6 cellular contexts compared by ENCODE assay signal in the genomic region with DNA sequence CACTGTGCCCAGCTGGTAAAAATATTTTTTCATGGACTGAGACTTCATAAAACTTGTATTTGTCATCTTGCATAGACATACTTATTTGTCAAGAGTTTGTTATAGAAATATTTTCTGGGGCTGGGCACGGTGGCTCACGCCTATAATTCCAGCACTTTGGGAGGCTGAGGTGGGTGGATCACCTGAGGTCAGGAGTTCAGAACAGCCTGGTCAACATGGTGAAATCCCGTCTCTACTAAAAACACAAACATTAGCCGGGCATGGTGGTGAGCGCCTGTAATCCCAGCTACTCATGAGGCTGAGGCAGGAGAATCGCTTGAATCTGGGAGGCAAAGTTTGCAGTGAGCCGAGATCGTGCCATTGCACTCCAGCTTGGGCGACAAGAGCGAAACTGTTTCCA. TPM values are rescaled to one million over a fixed set of nuclear protein-coding genes. Genes with fewer than 3 reads are reported as not detected.
DNase-seq lines count a peak whose midpoint lies in the region; ATAC-seq, FAIRE-seq and TF ChIP-seq lines count a peak whose summit lies in the region.
"Not testable (repeated sequence)": the region's sequence is repeated elsewhere in the genome, so short reads cannot be mapped to it uniquely, and the experiment has no call there.

No MANE protein-coding gene starts in this region.

- not testable (repeated sequence) for TF ChIP-seq POLR2A in HepG2 (IDR thresholded peaks at IDR 0.05; ENCODE audit: insufficient read depth in 1 of 2, low read depth in 2 of 2, low read length in 2 of 2); spleen (IDR thresholded peaks at IDR 0.05)

- 0 out of 2 replicates have a peak, but pooled peaks have one; percentile 34 for TF ChIP-seq RAD21 in HepG2 (CRISPR knock-in tag; IDR thresholded peaks at IDR 0.05)

- H3K4me3 Mint-ChIP-seq in CD4-positive, CD25-positive, alpha-beta regulatory T cell, result peak overlapping the region in 2 of 4 donors; percentile 21 to 52
- H3K4me3 Mint-ChIP-seq in T-helper 17 cell; activated T-helper 2 cell treated with anti-CD3 and anti-CD28 coated beads, Interferon-gamma antibody, Interleukin-2, Interleukin-4, amounts not matched to agents 10 μg/mL and 5 μg/mL and 100 μg/mL, durations not matched to agents 14 hours and 24 hours and 36 hours (ENCODE audit: low read depth); mesothelial cell of epicardium: not testable (repeated sequence)

- H3K4me3 ChIP-seq in CD4-positive, CD25-positive, alpha-beta regulatory T cell (ENCODE audit: low read depth, low read length); spleen: not testable (repeated sequence)
- H3K4me3 ChIP-seq in HepG2 (replicated peaks in 1 of 3; ENCODE audit: insufficient read depth in 1 of 3, low read depth in 2 of 3, low read length in 3 of 3), result 0 out of 6 replicates have a peak overlapping the region, but pooled peaks of 1 of the 3 experiments have one; percentile 17

- TF ChIP-seq EP300 in HepG2 (IDR thresholded peaks at IDR 0.05; ENCODE audit: low read depth in 2 of 2, low read length in 2 of 2); HepG2 (CRISPR knock-in tag; IDR thresholded peaks at IDR 0.05; ENCODE audit: borderline replicate concordance): not testable (repeated sequence)

- peaks cover 33% of the 10 kb centered on the region for H3K4me1 ChIP-seq in CD4-positive, CD25-positive, alpha-beta regulatory T cell (ENCODE audit: control insufficient read depth, insufficient read depth, low read length, poor library complexity, severe bottlenecking)
- H3K4me1 ChIP-seq in HepG2 (ENCODE audit: insufficient read depth, low read length) (peaks cover 43% of the 10 kb centered on the region), spleen (peaks cover 16 to 59% (median 41%) of the 10 kb centered on the region in 6 donors)

- H3K27me3 ChIP-seq in CD4-positive, CD25-positive, alpha-beta regulatory T cell (ENCODE audit: control insufficient read depth, insufficient read depth, low read length); HepG2 (ENCODE audit: control insufficient read depth in 1 of 2, insufficient read depth in 2 of 2, low read length in 2 of 2); spleen (replicated peaks in 1 of 7): not testable (repeated sequence)

- ATAC-seq in CD4-positive, CD25-positive, alpha-beta regulatory T cell (ENCODE audit: low read depth in 2 of 2); T-helper 17 cell: not testable (repeated sequence)
- peak; percentile 13; the same call in 2 of the 3 replicates for ATAC-seq in HepG2

- POLR2A ChIA-PET in HepG2 (lab: Yijun Ruan, JAX), result interaction anchor here (1.0 to 5.9 kb wide), 13 partner anchors 12 to 153 kb away, joined by 3 to 107 read pairs (median 9); a partner anchor contains a TSS

- not testable (repeated sequence) for H3K27me3 Mint-ChIP-seq in CD4-positive, CD25-positive, alpha-beta regulatory T cell; T-helper 17 cell; activated T-helper 2 cell treated with anti-CD3 and anti-CD28 coated beads, Interferon-gamma antibody, Interleukin-2, Interleukin-4, amounts not matched to agents 10 μg/mL and 5 μg/mL and 100 μg/mL, durations not matched to agents 14 hours and 24 hours and 36 hours (ENCODE audit: low read depth); mesothelial cell of epicardium (ENCODE audit: low read depth)

- not testable (repeated sequence) for H3K9ac ChIP-seq in HepG2 (ENCODE audit: insufficient read depth, low read depth, low read length)

- CTCF ChIA-PET in HepG2 (lab: Yijun Ruan, JAX; ENCODE audit: low intra/inter-chr PET ratio, low total read pairs), result not testable (repeated sequence)

- H3K27ac ChIP-seq in CD4-positive, CD25-positive, alpha-beta regulatory T cell (ENCODE audit: insufficient read depth, low read length, poor library complexity, severe bottlenecking); spleen: not testable (repeated sequence)
- H3K27ac ChIP-seq in HepG2 (ENCODE audit: extremely low read length, insufficient read depth, low read length), result peak overlapping the region; percentile 35

- FAIRE-seq in HepG2 (lab: Jason Lieb, UNC), result peak; percentile 62

- 5% methylated on average over 10 of the region's 10 CpGs for WGBS in HepG2 (ENCODE audit: low lambda C conversion rate)
- 95 to 98% (median 97%) methylated on average over 10 of the region's 10 CpGs for WGBS in spleen, 5 donors

- H3K27ac Mint-ChIP-seq in CD4-positive, CD25-positive, alpha-beta regulatory T cell, result peak overlapping the region in 2 of 3 donors; percentile 52 to 62
- peak overlapping the region; percentile 29 for H3K27ac Mint-ChIP-seq in T-helper 17 cell
- H3K27ac Mint-ChIP-seq in activated T-helper 2 cell treated with anti-CD3 and anti-CD28 coated beads, Interferon-gamma antibody, Interleukin-2, Interleukin-4, amounts not matched to agents 10 μg/mL and 5 μg/mL and 100 μg/mL, durations not matched to agents 14 hours and 24 hours and 36 hours, result peak overlapping the region; percentile 21
- H3K27ac Mint-ChIP-seq in mesothelial cell of epicardium, result peak overlapping the region; percentile 75

- not testable (repeated sequence) for H3K9me3 Mint-ChIP-seq in CD4-positive, CD25-positive, alpha-beta regulatory T cell; activated T-helper 2 cell treated with anti-CD3 and anti-CD28 coated beads, Interferon-gamma antibody, Interleukin-2, Interleukin-4, amounts not matched to agents 10 μg/mL and 5 μg/mL and 100 μg/mL, durations not matched to agents 14 hours and 24 hours and 36 hours; mesothelial cell of epicardium

- in situ Hi-C loops in HepG2 (cut with HindIII; ENCODE audit: extremely low pct_ligation_motif_present, low pct_unique_long_range_greater_than_20kb), result not testable (repeated sequence)

- not testable (repeated sequence) for TF ChIP-seq CTCF in HepG2 (CRISPR knock-in tag; IDR thresholded peaks at IDR 0.05); mesothelial cell of epicardium (IDR thresholded peaks at IDR 0.05; ENCODE audit: unreplicated experiment); spleen (IDR thresholded peaks at IDR 0.05 in 8 of 11, conservative IDR thresholded peaks at IDR 0.05 in 3 of 11)

- H3K4me2 ChIP-seq in HepG2 (ENCODE audit: low read depth, low read length), result peak overlapping the region; percentile 62

- peaks cover 25% of the 10 kb centered on the region for H3K36me3 ChIP-seq in CD4-positive, CD25-positive, alpha-beta regulatory T cell (ENCODE audit: control insufficient read depth, insufficient read depth, low read length)
- not testable (repeated sequence) for H3K36me3 ChIP-seq in HepG2 (replicated peaks in 1 of 2; ENCODE audit: control insufficient read depth in 1 of 2, insufficient read depth in 2 of 2, low read length in 2 of 2)
- peaks cover 0 to 26% (median 2%) of the 10 kb centered on the region in 6 donors for H3K36me3 ChIP-seq in spleen

- H4K20me1 ChIP-seq in HepG2 (ENCODE audit: insufficient read depth, low read length), result not testable (repeated sequence)

- H2AFZ ChIP-seq in HepG2 (ENCODE audit: low read length), result not testable (repeated sequence)

- BruUV-seq in HepG2 (replicated peaks; lab: Mats Ljungman, UMichigan), result not testable (repeated sequence)

- not testable (repeated sequence) for DNase-seq in CD4-positive, CD25-positive, alpha-beta regulatory T cell; T-helper 17 cell; activated T-helper 2 cell treated with anti-CD3 and anti-CD28 coated beads, Interferon-gamma antibody, Interleukin-2, Interleukin-4, amounts not matched to agents 10 μg/mL and 5 μg/mL and 100 μg/mL, durations not matched to agents 14 hours and 24 hours and 36 hours (ENCODE audit: low spot score); mesothelial cell of epicardium (ENCODE audit: low spot score in 2 of 2, unreplicated experiment in 2 of 2)
- DNase-seq in HepG2 (ENCODE audit: low spot score) (peak; percentile 65), spleen (peak; percentile 21)

- peaks cover 11% of the 10 kb centered on the region for H3K79me2 ChIP-seq in HepG2 (ENCODE audit: insufficient read depth, low read length)

- intact Hi-C loops in activated T-helper 2 cell treated with anti-CD3 and anti-CD28 coated beads, Interferon-gamma antibody, Interleukin-2, Interleukin-4, amounts not matched to agents 10 μg/mL and 5 μg/mL and 100 μg/mL, durations not matched to agents 14 hours and 24 hours and 36 hours (cut with micrococcal nuclease); spleen (cut with DNase I; ENCODE audit: low total_unique reads): not testable (repeated sequence)
- intact Hi-C loops in HepG2 (cut with micrococcal nuclease; ENCODE audit: unreplicated experiment), result loop anchor here (5.0 kb wide), 1 partner anchor 71 kb away; a partner anchor contains a TSS

- not testable (repeated sequence) for H3K9me3 ChIP-seq in CD4-positive, CD25-positive, alpha-beta regulatory T cell (ENCODE audit: control insufficient read depth in 2 of 2, low read length in 2 of 2); T-helper 17 cell (ENCODE audit: control insufficient read depth, low read length, poor library complexity, severe bottlenecking); HepG2 (ENCODE audit: low read length); spleen

- H3K36me3 Mint-ChIP-seq in CD4-positive, CD25-positive, alpha-beta regulatory T cell, result peaks cover 16% of the 10 kb centered on the region
- H3K36me3 Mint-ChIP-seq in T-helper 17 cell (ENCODE audit: low read depth); mesothelial cell of epicardium: not testable (repeated sequence)
- H3K36me3 Mint-ChIP-seq in activated T-helper 2 cell treated with anti-CD3 and anti-CD28 coated beads, Interferon-gamma antibody, Interleukin-2, Interleukin-4, amounts not matched to agents 10 μg/mL and 5 μg/mL and 100 μg/mL, durations not matched to agents 14 hours and 24 hours and 36 hours (ENCODE audit: low read depth), result peaks cover 17% of the 10 kb centered on the region

- peaks cover 16 to 51% (median 33%) of the 10 kb centered on the region in 4 donors for H3K4me1 Mint-ChIP-seq in CD4-positive, CD25-positive, alpha-beta regulatory T cell
- H3K4me1 Mint-ChIP-seq in T-helper 17 cell (peaks cover 31% of the 10 kb centered on the region), mesothelial cell of epicardium (peaks cover 16% of the 10 kb centered on the region)
- peaks cover 26% of the 10 kb centered on the region for H3K4me1 Mint-ChIP-seq in activated T-helper 2 cell treated with anti-CD3 and anti-CD28 coated beads, Interferon-gamma antibody, Interleukin-2, Interleukin-4, amounts not matched to agents 10 μg/mL and 5 μg/mL and 100 μg/mL, durations not matched to agents 14 hours and 24 hours and 36 hours (ENCODE audit: low read depth)

RNA-seq across cellular contexts. Expression of a gene that starts 1.8 kb away (rescaled TPM):
- total RNA-seq in CD4-positive, CD25-positive, alpha-beta regulatory T cell, result 29.3 TPM
- polyA plus RNA-seq in CD4-positive, CD25-positive, alpha-beta regulatory T cell, result 100 to 1,000 TPM in 1 of 4 donors, 10 to 100 TPM in 3; 80.0 to 122 (median 87.5) TPM
- 10 to 100 TPM; 20.9 to 22.5 TPM for total RNA-seq in T-helper 17 cell
- total RNA-seq in activated T-helper 2 cell treated with anti-CD3 and anti-CD28 coated beads, Interferon-gamma antibody, Interleukin-2, Interleukin-4, amounts not matched to agents 10 μg/mL and 5 μg/mL and 100 μg/mL, durations not matched to agents 14 hours and 24 hours and 36 hours, result 130 TPM in 2 replicates
- 90.5 and 93.7 TPM in 2 replicates for total RNA-seq in HepG2 (2016; rRNA removed; fragmentation: Illumina TruSeq; extraction: Trizol)
- total RNA-seq in HepG2 (2016; cell fraction: cytosol; rRNA removed; fragmentation: Illumina TruSeq; extraction: Trizol; ENCODE audit: low read depth), result 84.8 and 113 TPM in 2 replicates
- 85.1 and 91.1 TPM in 2 replicates for total RNA-seq in HepG2 (2016; cell fraction: insoluble cytoplasmic fraction; rRNA removed; fragmentation: Illumina TruSeq; extraction: Trizol)
- 109 and 138 TPM in 2 replicates for total RNA-seq in HepG2 (2016; cell fraction: membrane; rRNA removed; fragmentation: Illumina TruSeq; extraction: Trizol)
- total RNA-seq in HepG2 (2016; cell fraction: nucleus; rRNA removed; fragmentation: Illumina TruSeq; extraction: Trizol), result 34.2 and 38.1 TPM in 2 replicates
- polyA plus RNA-seq in HepG2 (2011; rRNA removed), result 64.7 and 69.4 TPM in 2 replicates
- 89.7 and 101 TPM in 2 replicates for polyA plus RNA-seq in HepG2 (2011; cell fraction: cytosol; rRNA removed)
- polyA plus RNA-seq in HepG2 (2011; cell fraction: nucleus; rRNA removed), result 34.2 and 36.0 TPM in 2 replicates
- polyA plus RNA-seq in HepG2 (2012), result 71.2 and 86.4 TPM in 2 replicates
- polyA plus RNA-seq in HepG2 (2016; cell fraction: cytosol; fragmentation: Illumina TruSeq; extraction: Trizol; ENCODE audit: low read depth), result 98.5 and 146 TPM in 2 replicates
- polyA plus RNA-seq in HepG2 (2016; cell fraction: insoluble cytoplasmic fraction; fragmentation: Illumina TruSeq; extraction: Trizol; ENCODE audit: low read depth), result 103 and 104 TPM in 2 replicates
- polyA plus RNA-seq in HepG2 (2016; cell fraction: membrane; fragmentation: Illumina TruSeq; extraction: Trizol; ENCODE audit: low read depth), result 107 and 140 TPM in 2 replicates
- polyA plus RNA-seq in HepG2 (2016; cell fraction: nucleus; fragmentation: Illumina TruSeq; extraction: Trizol; ENCODE audit: insufficient read depth, low read depth), result 61.6 and 67.5 TPM in 2 replicates
- 56.3 and 77.2 TPM in 2 replicates for polyA minus RNA-seq in HepG2 (2011; rRNA and poly(A)+ RNA removed; ENCODE audit: low replicate concordance)
- 44.2 and 47.4 TPM in 2 replicates for polyA minus RNA-seq in HepG2 (2011; cell fraction: cytosol; rRNA and poly(A)+ RNA removed)
- polyA minus RNA-seq in HepG2 (2011; cell fraction: nucleus; rRNA and poly(A)+ RNA removed), result 7.2 and 10.2 TPM in 2 replicates
- 55.8 to 58.2 TPM (median 57.0 TPM) in 3 replicates for total RNA-seq in mesothelial cell of epicardium
- 10 to 100 TPM; 35.9 to 54.4 (median 42.9) TPM for total RNA-seq in spleen
- polyA plus RNA-seq in spleen, result 10 to 100 TPM; 74.5 to 98.9 (median 80.4) TPM

RNA-seq across cellular contexts. Expression of a gene that starts 6.5 kb away (rescaled TPM):
- total RNA-seq in CD4-positive, CD25-positive, alpha-beta regulatory T cell, result 5.5 TPM
- polyA plus RNA-seq in CD4-positive, CD25-positive, alpha-beta regulatory T cell, result 1 to 10 TPM; 2.2 to 4.2 (median 3.5) TPM
- total RNA-seq in T-helper 17 cell (1 to 10 TPM; 3.4 to 3.5 TPM), HepG2 (2016; rRNA removed; fragmentation: Illumina TruSeq; extraction: Trizol) (0.55 and 0.94 TPM in 2 replicates), mesothelial cell of epicardium (1.7 to 2.2 TPM (median 2.1 TPM) in 3 replicates), spleen (1 to 10 TPM; 2.6 to 3.7 (median 3.1) TPM)
- total RNA-seq in activated T-helper 2 cell treated with anti-CD3 and anti-CD28 coated beads, Interferon-gamma antibody, Interleukin-2, Interleukin-4, amounts not matched to agents 10 μg/mL and 5 μg/mL and 100 μg/mL, durations not matched to agents 14 hours and 24 hours and 36 hours, result 2.1 and 2.4 TPM in 2 replicates
- total RNA-seq in HepG2 (2016; cell fraction: cytosol; rRNA removed; fragmentation: Illumina TruSeq; extraction: Trizol; ENCODE audit: low read depth), result 0.18 and 0.30 TPM in 2 replicates
- total RNA-seq in HepG2 (2016; cell fraction: insoluble cytoplasmic fraction; rRNA removed; fragmentation: Illumina TruSeq; extraction: Trizol), result 0.87 and 0.97 TPM in 2 replicates
- 0.55 and 0.56 TPM in 2 replicates for total RNA-seq in HepG2 (2016; cell fraction: membrane; rRNA removed; fragmentation: Illumina TruSeq; extraction: Trizol)
- 0.38 and 0.47 TPM in 2 replicates for total RNA-seq in HepG2 (2016; cell fraction: nucleus; rRNA removed; fragmentation: Illumina TruSeq; extraction: Trizol)
- polyA plus RNA-seq in HepG2 (2011; rRNA removed) (0.78 and 1.0 TPM in 2 replicates), spleen (1 to 10 TPM in 2 of 3 donors, under 1 TPM in 1; 0.93 to 1.9 (median 1.0) TPM)
- polyA plus RNA-seq in HepG2 (2011; cell fraction: cytosol; rRNA removed), result 0.67 and 0.72 TPM in 2 replicates
- polyA plus RNA-seq in HepG2 (2011; cell fraction: nucleus; rRNA removed), result 0.45 and 0.73 TPM in 2 replicates
- polyA plus RNA-seq in HepG2 (2012), result 0.87 and 1.1 TPM in 2 replicates
- polyA plus RNA-seq in HepG2 (2016; cell fraction: cytosol; fragmentation: Illumina TruSeq; extraction: Trizol; ENCODE audit: low read depth), result 0.08 and 0.12 TPM in 2 replicates
- 0.98 and 1.0 TPM in 2 replicates for polyA plus RNA-seq in HepG2 (2016; cell fraction: insoluble cytoplasmic fraction; fragmentation: Illumina TruSeq; extraction: Trizol; ENCODE audit: low read depth)
- 0.34 and 0.37 TPM in 2 replicates for polyA plus RNA-seq in HepG2 (2016; cell fraction: membrane; fragmentation: Illumina TruSeq; extraction: Trizol; ENCODE audit: low read depth)
- polyA plus RNA-seq in HepG2 (2016; cell fraction: nucleus; fragmentation: Illumina TruSeq; extraction: Trizol; ENCODE audit: insufficient read depth, low read depth), result 0.93 and 1.0 TPM in 2 replicates
- 0.46 and 2.2 TPM in 2 replicates for polyA minus RNA-seq in HepG2 (2011; rRNA and poly(A)+ RNA removed; ENCODE audit: low replicate concordance)
- 0.44 and 0.59 TPM in 2 replicates for polyA minus RNA-seq in HepG2 (2011; cell fraction: cytosol; rRNA and poly(A)+ RNA removed)
- polyA minus RNA-seq in HepG2 (2011; cell fraction: nucleus; rRNA and poly(A)+ RNA removed), result 0.25 and 0.39 TPM in 2 replicates

RNA-seq across cellular contexts. Expression of a gene that starts 6.7 kb away (rescaled TPM):
- total RNA-seq in CD4-positive, CD25-positive, alpha-beta regulatory T cell, result 30.6 TPM
- 10 to 100 TPM; 65.7 to 93.0 (median 80.5) TPM for polyA plus RNA-seq in CD4-positive, CD25-positive, alpha-beta regulatory T cell
- 10 to 100 TPM; 15.1 to 20.2 TPM for total RNA-seq in T-helper 17 cell
- 112 and 118 TPM in 2 replicates for total RNA-seq in activated T-helper 2 cell treated with anti-CD3 and anti-CD28 coated beads, Interferon-gamma antibody, Interleukin-2, Interleukin-4, amounts not matched to agents 10 μg/mL and 5 μg/mL and 100 μg/mL, durations not matched to agents 14 hours and 24 hours and 36 hours
- total RNA-seq in HepG2 (2016; rRNA removed; fragmentation: Illumina TruSeq; extraction: Trizol), result 83.5 and 85.0 TPM in 2 replicates
- total RNA-seq in HepG2 (2016; cell fraction: cytosol; rRNA removed; fragmentation: Illumina TruSeq; extraction: Trizol; ENCODE audit: low read depth), result 4.6 and 5.3 TPM in 2 replicates
- 66.4 and 92.2 TPM in 2 replicates for total RNA-seq in HepG2 (2016; cell fraction: insoluble cytoplasmic fraction; rRNA removed; fragmentation: Illumina TruSeq; extraction: Trizol)
- total RNA-seq in HepG2 (2016; cell fraction: membrane; rRNA removed; fragmentation: Illumina TruSeq; extraction: Trizol), result 7.7 and 11.3 TPM in 2 replicates
- total RNA-seq in HepG2 (2016; cell fraction: nucleus; rRNA removed; fragmentation: Illumina TruSeq; extraction: Trizol), result 35.4 and 46.0 TPM in 2 replicates
- 44.5 and 80.9 TPM in 2 replicates for polyA plus RNA-seq in HepG2 (2011; rRNA removed)
- polyA plus RNA-seq in HepG2 (2011; cell fraction: cytosol; rRNA removed), result 35.0 and 45.6 TPM in 2 replicates
- 53.4 and 85.2 TPM in 2 replicates for polyA plus RNA-seq in HepG2 (2011; cell fraction: nucleus; rRNA removed)
- 38.1 and 121 TPM in 2 replicates for polyA plus RNA-seq in HepG2 (2012)
- polyA plus RNA-seq in HepG2 (2016; cell fraction: cytosol; fragmentation: Illumina TruSeq; extraction: Trizol; ENCODE audit: low read depth), result 3.7 and 5.6 TPM in 2 replicates
- polyA plus RNA-seq in HepG2 (2016; cell fraction: insoluble cytoplasmic fraction; fragmentation: Illumina TruSeq; extraction: Trizol; ENCODE audit: low read depth), result 80.2 and 101 TPM in 2 replicates
- polyA plus RNA-seq in HepG2 (2016; cell fraction: membrane; fragmentation: Illumina TruSeq; extraction: Trizol; ENCODE audit: low read depth), result 5.1 and 7.0 TPM in 2 replicates
- polyA plus RNA-seq in HepG2 (2016; cell fraction: nucleus; fragmentation: Illumina TruSeq; extraction: Trizol; ENCODE audit: insufficient read depth, low read depth), result 67.0 and 75.7 TPM in 2 replicates
- 44.1 and 271 TPM in 2 replicates for polyA minus RNA-seq in HepG2 (2011; rRNA and poly(A)+ RNA removed; ENCODE audit: low replicate concordance)
- 27.3 and 48.7 TPM in 2 replicates for polyA minus RNA-seq in HepG2 (2011; cell fraction: cytosol; rRNA and poly(A)+ RNA removed)
- 14.2 and 25.9 TPM in 2 replicates for polyA minus RNA-seq in HepG2 (2011; cell fraction: nucleus; rRNA and poly(A)+ RNA removed)
- 61.3 to 70.1 TPM (median 61.7 TPM) in 3 replicates for total RNA-seq in mesothelial cell of epicardium
- 100 to 1,000 TPM in 6 of 7 donors, 10 to 100 TPM in 1; 97.7 to 384 (median 127) TPM for total RNA-seq in spleen
- polyA plus RNA-seq in spleen, result 10 to 100 TPM; 16.4 to 58.5 (median 27.7) TPM

RNA-seq across cellular contexts. Expression of a gene that starts 13.0 kb away (rescaled TPM):
- total RNA-seq in CD4-positive, CD25-positive, alpha-beta regulatory T cell, result 63.4 TPM
- polyA plus RNA-seq in CD4-positive, CD25-positive, alpha-beta regulatory T cell, result 10 to 100 TPM; 27.1 to 45.1 (median 29.9) TPM
- total RNA-seq in T-helper 17 cell (10 to 100 TPM; 58.0 to 73.7 TPM), HepG2 (2016; rRNA removed; fragmentation: Illumina TruSeq; extraction: Trizol) (56.1 and 59.2 TPM in 2 replicates), mesothelial cell of epicardium (82.8 to 90.4 TPM (median 83.8 TPM) in 3 replicates), spleen (10 to 100 TPM; 32.4 to 97.3 (median 62.5) TPM)
- total RNA-seq in activated T-helper 2 cell treated with anti-CD3 and anti-CD28 coated beads, Interferon-gamma antibody, Interleukin-2, Interleukin-4, amounts not matched to agents 10 μg/mL and 5 μg/mL and 100 μg/mL, durations not matched to agents 14 hours and 24 hours and 36 hours, result 166 and 176 TPM in 2 replicates
- total RNA-seq in HepG2 (2016; cell fraction: cytosol; rRNA removed; fragmentation: Illumina TruSeq; extraction: Trizol; ENCODE audit: low read depth), result 36.5 and 36.9 TPM in 2 replicates
- total RNA-seq in HepG2 (2016; cell fraction: insoluble cytoplasmic fraction; rRNA removed; fragmentation: Illumina TruSeq; extraction: Trizol), result 50.7 and 55.3 TPM in 2 replicates
- total RNA-seq in HepG2 (2016; cell fraction: membrane; rRNA removed; fragmentation: Illumina TruSeq; extraction: Trizol), result 27.2 and 29.5 TPM in 2 replicates
- total RNA-seq in HepG2 (2016; cell fraction: nucleus; rRNA removed; fragmentation: Illumina TruSeq; extraction: Trizol), result 86.8 and 97.8 TPM in 2 replicates
- polyA plus RNA-seq in HepG2 (2011; rRNA removed) (14.7 and 19.9 TPM in 2 replicates), spleen (10 to 100 TPM; 31.1 to 49.0 (median 38.3) TPM)
- polyA plus RNA-seq in HepG2 (2011; cell fraction: cytosol; rRNA removed), result 9.3 and 11.8 TPM in 2 replicates
- 168 and 186 TPM in 2 replicates for polyA plus RNA-seq in HepG2 (2011; cell fraction: nucleus; rRNA removed)
- polyA plus RNA-seq in HepG2 (2012), result 66.0 and 85.3 TPM in 2 replicates
- 13.0 and 13.1 TPM in 2 replicates for polyA plus RNA-seq in HepG2 (2016; cell fraction: cytosol; fragmentation: Illumina TruSeq; extraction: Trizol; ENCODE audit: low read depth)
- polyA plus RNA-seq in HepG2 (2016; cell fraction: insoluble cytoplasmic fraction; fragmentation: Illumina TruSeq; extraction: Trizol; ENCODE audit: low read depth), result 49.9 and 74.0 TPM in 2 replicates
- polyA plus RNA-seq in HepG2 (2016; cell fraction: membrane; fragmentation: Illumina TruSeq; extraction: Trizol; ENCODE audit: low read depth), result 19.6 and 25.4 TPM in 2 replicates
- 221 and 231 TPM in 2 replicates for polyA plus RNA-seq in HepG2 (2016; cell fraction: nucleus; fragmentation: Illumina TruSeq; extraction: Trizol; ENCODE audit: insufficient read depth, low read depth)
- polyA minus RNA-seq in HepG2 (2011; rRNA and poly(A)+ RNA removed; ENCODE audit: low replicate concordance), result 58.3 and 63.6 TPM in 2 replicates
- polyA minus RNA-seq in HepG2 (2011; cell fraction: cytosol; rRNA and poly(A)+ RNA removed), result 37.6 and 39.2 TPM in 2 replicates
- polyA minus RNA-seq in HepG2 (2011; cell fraction: nucleus; rRNA and poly(A)+ RNA removed), result 34.9 and 47.5 TPM in 2 replicates

RNA-seq across cellular contexts. Expression of a gene that starts 18.9 kb away (rescaled TPM):
- total RNA-seq in CD4-positive, CD25-positive, alpha-beta regulatory T cell, result 27.3 TPM
- 1 to 10 TPM; 2.3 to 6.8 (median 3.0) TPM for polyA plus RNA-seq in CD4-positive, CD25-positive, alpha-beta regulatory T cell
- total RNA-seq in T-helper 17 cell (10 to 100 TPM; 18.0 to 20.5 TPM), HepG2 (2016; rRNA removed; fragmentation: Illumina TruSeq; extraction: Trizol) (186 and 189 TPM in 2 replicates), mesothelial cell of epicardium (105 to 109 TPM (median 108 TPM) in 3 replicates), spleen (100 to 1,000 TPM in 1 of 7 donors, 10 to 100 TPM in 6; 40.4 to 372 (median 48.3) TPM)
- 116 and 120 TPM in 2 replicates for total RNA-seq in activated T-helper 2 cell treated with anti-CD3 and anti-CD28 coated beads, Interferon-gamma antibody, Interleukin-2, Interleukin-4, amounts not matched to agents 10 μg/mL and 5 μg/mL and 100 μg/mL, durations not matched to agents 14 hours and 24 hours and 36 hours
- total RNA-seq in HepG2 (2016; cell fraction: cytosol; rRNA removed; fragmentation: Illumina TruSeq; extraction: Trizol; ENCODE audit: low read depth), result 8.9 and 12.5 TPM in 2 replicates
- total RNA-seq in HepG2 (2016; cell fraction: insoluble cytoplasmic fraction; rRNA removed; fragmentation: Illumina TruSeq; extraction: Trizol), result 148 and 193 TPM in 2 replicates
- total RNA-seq in HepG2 (2016; cell fraction: membrane; rRNA removed; fragmentation: Illumina TruSeq; extraction: Trizol), result 24.6 and 28.1 TPM in 2 replicates
- 88.3 and 95.9 TPM in 2 replicates for total RNA-seq in HepG2 (2016; cell fraction: nucleus; rRNA removed; fragmentation: Illumina TruSeq; extraction: Trizol)
- polyA plus RNA-seq in HepG2 (2011; rRNA removed) (26.0 and 57.2 TPM in 2 replicates), spleen (10 to 100 TPM in 1 of 3 donors, 1 to 10 TPM in 2; 7.4 to 20.6 (median 8.7) TPM)
- polyA plus RNA-seq in HepG2 (2011; cell fraction: cytosol; rRNA removed), result 26.6 and 33.8 TPM in 2 replicates
- 55.8 and 89.9 TPM in 2 replicates for polyA plus RNA-seq in HepG2 (2011; cell fraction: nucleus; rRNA removed)
- polyA plus RNA-seq in HepG2 (2012), result 39.8 and 132 TPM in 2 replicates
- 5.4 and 5.8 TPM in 2 replicates for polyA plus RNA-seq in HepG2 (2016; cell fraction: cytosol; fragmentation: Illumina TruSeq; extraction: Trizol; ENCODE audit: low read depth)
- polyA plus RNA-seq in HepG2 (2016; cell fraction: insoluble cytoplasmic fraction; fragmentation: Illumina TruSeq; extraction: Trizol; ENCODE audit: low read depth), result 148 and 182 TPM in 2 replicates
- polyA plus RNA-seq in HepG2 (2016; cell fraction: membrane; fragmentation: Illumina TruSeq; extraction: Trizol; ENCODE audit: low read depth), result 11.1 and 13.6 TPM in 2 replicates
- polyA plus RNA-seq in HepG2 (2016; cell fraction: nucleus; fragmentation: Illumina TruSeq; extraction: Trizol; ENCODE audit: insufficient read depth, low read depth), result 115 and 118 TPM in 2 replicates
- polyA minus RNA-seq in HepG2 (2011; rRNA and poly(A)+ RNA removed; ENCODE audit: low replicate concordance), result 84.4 and 185 TPM in 2 replicates
- 48.1 and 67.3 TPM in 2 replicates for polyA minus RNA-seq in HepG2 (2011; cell fraction: cytosol; rRNA and poly(A)+ RNA removed)
- polyA minus RNA-seq in HepG2 (2011; cell fraction: nucleus; rRNA and poly(A)+ RNA removed), result 22.7 and 36.4 TPM in 2 replicates

Comparison
In these comparisons a context has a peak if more than half of its experiments do, and no peak if none do; other contexts are left out.
1. H3K27ac Mint-ChIP-seq: peak in every context shown above with its lines; median percentile 75 in mesothelial cell of epicardium; 57 in CD4-positive, CD25-positive, alpha-beta regulatory T cell; 29 in T-helper 17 cell; 21 in activated T-helper 2 cell treated with anti-CD3 and anti-CD28 coated beads, Interferon-gamma antibody, Interleukin-2, Interleukin-4, amounts not matched to agents 10 μg/mL and 5 μg/mL and 100 μg/mL, durations not matched to agents 14 hours and 24 hours and 36 hours.